11 cellular contexts compared by ENCODE assay signal in the genomic region with DNA sequence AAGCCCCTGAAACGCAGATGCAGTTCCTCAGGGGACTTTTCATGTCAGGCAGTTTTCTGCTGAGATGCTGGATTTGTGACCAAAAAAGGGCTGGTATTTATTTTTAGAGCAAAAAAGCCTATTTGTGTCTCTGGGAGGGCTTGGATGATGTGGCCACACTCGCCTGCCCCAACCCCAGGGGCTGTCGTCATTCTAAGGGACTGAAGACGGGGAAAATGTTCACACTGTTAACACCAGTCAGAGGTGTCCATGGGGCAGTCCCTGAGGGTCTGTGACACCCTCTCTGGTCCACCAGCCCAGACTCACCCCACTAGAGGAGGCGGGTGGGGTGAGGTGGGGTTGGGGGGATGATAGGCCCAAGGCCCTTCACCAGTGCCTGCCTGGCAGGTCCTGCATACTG. TPM values are rescaled to one million over a fixed set of nuclear protein-coding genes. Genes with fewer than 3 reads are reported as not detected.
DNase-seq lines count a peak whose midpoint lies in the region; ATAC-seq, FAIRE-seq and TF ChIP-seq lines count a peak whose summit lies in the region.
"Had no signal": no experiment of that assay in that cellular context is flagged by ENCODE, and none has a peak within 500 bp of the region (broad histone marks: within the 10 kb centered on the region; RNA-seq: fewer than 3 reads in every experiment).

No MANE protein-coding gene starts in this region.

- CTCF ChIA-PET in A549 (lab: Yijun Ruan, JAX), result no interaction called here
- CTCF ChIA-PET in WTC11 (lab: Charles Lee), result interaction anchor here (0.6 kb wide), 1 partner anchor 11 kb away, joined by 3 read pairs; no protein-coding TSS in a partner anchor

- H3K27ac ChIP-seq in A549, result peak overlapping the region; percentile 64 to 84
- peak overlapping the region; percentile 97 for H3K27ac ChIP-seq in right cardiac atrium (ENCODE audit: low read length)

- no peak for TF ChIP-seq POLR2A in A549 (IDR thresholded peaks at IDR 0.05; ENCODE audit: low read length)

- H3K4me1 Mint-ChIP-seq in WTC11, result peaks cover 10% of the 10 kb centered on the region

- H3K4me1 ChIP-seq in A549 (peaks cover 55% of the 10 kb centered on the region), right cardiac atrium (ENCODE audit: control insufficient read depth, insufficient read depth, low read length) (peaks cover 40% of the 10 kb centered on the region)

- TF ChIP-seq EP300 in A549 (IDR thresholded peaks at IDR 0.05), result no peak

- no peaks in the 10 kb centered on the region for H3K27me3 Mint-ChIP-seq in WTC11 (ENCODE audit: low read depth)

- H3K27ac Mint-ChIP-seq in WTC11, result peak overlapping the region; percentile 49; the same call in 1 of the 2 replicates

- H3K9me3 Mint-ChIP-seq in WTC11, result no peaks in the 10 kb centered on the region
- H3K9me3 Mint-ChIP-seq: immature natural killer cell had no signal

- H3K36me3 Mint-ChIP-seq in WTC11, result peaks cover 46% of the 10 kb centered on the region

- no peaks in the 10 kb centered on the region for H3K27me3 ChIP-seq in right cardiac atrium (ENCODE audit: control insufficient read depth, insufficient read depth)

- no peak overlapping the region for H3K4me3 Mint-ChIP-seq in WTC11
- H3K4me3 Mint-ChIP-seq: immature natural killer cell had no signal

- peak overlapping the region; percentile 57; the same call in 2 of the 3 replicates for H3K4me2 ChIP-seq in A549

- no peak for FAIRE-seq in A549 (lab: Jason Lieb, UNC)

- POLR2A ChIA-PET in A549 (lab: Yijun Ruan, JAX), result interaction anchor here (0.6 kb wide), 1 partner anchor 133 kb away, joined by 3 read pairs; no protein-coding TSS in a partner anchor
- POLR2A ChIA-PET in WTC11 (lab: Charles Lee), result no interaction called here

- ATAC-seq in A549 (no peak), WTC11 (no peak), right cardiac atrium (no peak), sciatic nerve (no peak)

- H3K4me3 ChIP-seq in A549 (no peak overlapping the region), right cardiac atrium (ENCODE audit: low read length) (no peak overlapping the region)

- DNase-seq in A549 (ENCODE audit: low read depth in 1 of 2, low spot score in 1 of 2), result no peak
- DNase-seq in WTC11 (ENCODE audit: low spot score), result no peak
- peak in 1 of 3 donors; percentile 67 for DNase-seq in right cardiac atrium
- peak; percentile 55 for DNase-seq in sciatic nerve (ENCODE audit: low spot score)
- no peak for DNase-seq in Kasumi-1 (lab: John Stamatoyannopoulos, UW)
- no peak for DNase-seq in GOT3 (lab: John Stamatoyannopoulos, UW)
- DNase-seq in NCI-H1417 (lab: John Stamatoyannopoulos, UW), result no peak
- no peak for DNase-seq in NCI-H1105 (lab: John Stamatoyannopoulos, UW)
- DNase-seq: immature natural killer cell, NCI-H187 treated with DMSO at 0.1 percent for 48 hours had no signal

- intact Hi-C loops in right cardiac atrium (cut with DNase I), result no loop called here
- intact Hi-C loops in sciatic nerve (cut with DNase I), result no loop called here

- WGBS in A549 (ENCODE audit: missing lambda C conversion rate), result 96% methylated on average over 4 of the region's 5 CpGs
- 58% methylated on average over 5 of the region's 5 CpGs for WGBS in right cardiac atrium

- H3K9me3 ChIP-seq in A549 (no peaks in the 10 kb centered on the region), right cardiac atrium (ENCODE audit: control insufficient read depth, low read length) (no peaks in the 10 kb centered on the region)

- TF ChIP-seq CTCF in A549 (IDR thresholded peaks at IDR 0.05) (no peak), WTC11 (IDR thresholded peaks at IDR 0.05) (no peak)

- no peak for TF ChIP-seq RAD21 in A549 (conservative IDR thresholded peaks at IDR 0.05 in 1 of 2, IDR thresholded peaks at IDR 0.05 in 1 of 2)

TF ChIP-seq in A549, 52 proteins besides CTCF, POLR2A, EP300 and RAD21 (continues in another document):
- TF ChIP-seq MAZ (IDR thresholded peaks at IDR 0.05; ENCODE audit: borderline replicate concordance, low read depth, low read length) (no peak), KDM5A (IDR thresholded peaks at IDR 0.05) (no peak), JUN (IDR thresholded peaks at IDR 0.05) (no peak), JUNB (IDR thresholded peaks at IDR 0.05) (no peak), HOXB5 (CRISPR knock-in tag; IDR thresholded peaks at IDR 0.05) (no peak), FOXS1 (CRISPR knock-in tag; IDR thresholded peaks at IDR 0.05) (no peak), NR3C1 (IDR thresholded peaks at IDR 0.05) (no peak)
- TF ChIP-seq, protein P1, sequence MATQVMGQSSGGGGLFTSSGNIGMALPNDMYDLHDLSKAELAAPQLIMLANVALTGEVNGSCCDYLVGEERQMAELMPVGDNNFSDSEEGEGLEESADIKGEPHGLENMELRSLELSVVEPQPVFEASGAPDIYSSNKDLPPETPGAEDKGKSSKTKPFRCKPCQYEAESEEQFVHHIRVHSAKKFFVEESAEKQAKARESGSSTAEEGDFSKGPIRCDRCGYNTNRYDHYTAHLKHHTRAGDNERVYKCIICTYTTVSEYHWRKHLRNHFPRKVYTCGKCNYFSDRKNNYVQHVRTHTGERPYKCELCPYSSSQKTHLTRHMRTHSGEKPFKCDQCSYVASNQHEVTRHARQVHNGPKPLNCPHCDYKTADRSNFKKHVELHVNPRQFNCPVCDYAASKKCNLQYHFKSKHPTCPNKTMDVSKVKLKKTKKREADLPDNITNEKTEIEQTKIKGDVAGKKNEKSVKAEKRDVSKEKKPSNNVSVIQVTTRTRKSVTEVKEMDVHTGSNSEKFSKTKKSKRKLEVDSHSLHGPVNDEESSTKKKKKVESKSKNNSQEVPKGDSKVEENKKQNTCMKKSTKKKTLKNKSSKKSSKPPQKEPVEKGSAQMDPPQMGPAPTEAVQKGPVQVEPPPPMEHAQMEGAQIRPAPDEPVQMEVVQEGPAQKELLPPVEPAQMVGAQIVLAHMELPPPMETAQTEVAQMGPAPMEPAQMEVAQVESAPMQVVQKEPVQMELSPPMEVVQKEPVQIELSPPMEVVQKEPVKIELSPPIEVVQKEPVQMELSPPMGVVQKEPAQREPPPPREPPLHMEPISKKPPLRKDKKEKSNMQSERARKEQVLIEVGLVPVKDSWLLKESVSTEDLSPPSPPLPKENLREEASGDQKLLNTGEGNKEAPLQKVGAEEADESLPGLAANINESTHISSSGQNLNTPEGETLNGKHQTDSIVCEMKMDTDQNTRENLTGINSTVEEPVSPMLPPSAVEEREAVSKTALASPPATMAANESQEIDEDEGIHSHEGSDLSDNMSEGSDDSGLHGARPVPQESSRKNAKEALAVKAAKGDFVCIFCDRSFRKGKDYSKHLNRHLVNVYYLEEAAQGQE (IDR thresholded peaks at IDR 0.05), result no peak

TF ChIP-seq in WTC11, 78 proteins besides CTCF, POLR2A, EP300 and RAD21 (continues in another document):
- TF ChIP-seq ZBTB21 (CRISPR knock-in tag; IDR thresholded peaks at IDR 0.05; ENCODE audit: borderline replicate concordance) (no peak), USF1 (CRISPR knock-in tag; IDR thresholded peaks at IDR 0.05) (no peak)
- TF ChIP-seq, protein P2, sequence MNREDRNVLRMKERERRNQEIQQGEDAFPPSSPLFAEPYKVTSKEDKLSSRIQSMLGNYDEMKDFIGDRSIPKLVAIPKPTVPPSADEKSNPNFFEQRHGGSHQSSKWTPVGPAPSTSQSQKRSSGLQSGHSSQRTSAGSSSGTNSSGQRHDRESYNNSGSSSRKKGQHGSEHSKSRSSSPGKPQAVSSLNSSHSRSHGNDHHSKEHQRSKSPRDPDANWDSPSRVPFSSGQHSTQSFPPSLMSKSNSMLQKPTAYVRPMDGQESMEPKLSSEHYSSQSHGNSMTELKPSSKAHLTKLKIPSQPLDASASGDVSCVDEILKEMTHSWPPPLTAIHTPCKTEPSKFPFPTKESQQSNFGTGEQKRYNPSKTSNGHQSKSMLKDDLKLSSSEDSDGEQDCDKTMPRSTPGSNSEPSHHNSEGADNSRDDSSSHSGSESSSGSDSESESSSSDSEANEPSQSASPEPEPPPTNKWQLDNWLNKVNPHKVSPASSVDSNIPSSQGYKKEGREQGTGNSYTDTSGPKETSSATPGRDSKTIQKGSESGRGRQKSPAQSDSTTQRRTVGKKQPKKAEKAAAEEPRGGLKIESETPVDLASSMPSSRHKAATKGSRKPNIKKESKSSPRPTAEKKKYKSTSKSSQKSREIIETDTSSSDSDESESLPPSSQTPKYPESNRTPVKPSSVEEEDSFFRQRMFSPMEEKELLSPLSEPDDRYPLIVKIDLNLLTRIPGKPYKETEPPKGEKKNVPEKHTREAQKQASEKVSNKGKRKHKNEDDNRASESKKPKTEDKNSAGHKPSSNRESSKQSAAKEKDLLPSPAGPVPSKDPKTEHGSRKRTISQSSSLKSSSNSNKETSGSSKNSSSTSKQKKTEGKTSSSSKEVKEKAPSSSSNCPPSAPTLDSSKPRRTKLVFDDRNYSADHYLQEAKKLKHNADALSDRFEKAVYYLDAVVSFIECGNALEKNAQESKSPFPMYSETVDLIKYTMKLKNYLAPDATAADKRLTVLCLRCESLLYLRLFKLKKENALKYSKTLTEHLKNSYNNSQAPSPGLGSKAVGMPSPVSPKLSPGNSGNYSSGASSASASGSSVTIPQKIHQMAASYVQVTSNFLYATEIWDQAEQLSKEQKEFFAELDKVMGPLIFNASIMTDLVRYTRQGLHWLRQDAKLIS (CRISPR knock-in tag; IDR thresholded peaks at IDR 0.05; ENCODE audit: borderline replicate concordance), result no peak

RNA-seq across cellular contexts. Expression of gene EPHX3, which starts 15.9 kb away (rescaled TPM):
- 0.12 and 0.29 TPM in 2 replicates for polyA plus RNA-seq in A549 (2011; rRNA removed)
- polyA plus RNA-seq in A549 (2012; cell fraction: cytosol; rRNA removed), result 0.21 and 0.22 TPM in 2 replicates
- 1.5 and 1.7 TPM in 2 replicates for polyA plus RNA-seq in A549 (2012; cell fraction: nucleus; rRNA removed)
- polyA plus RNA-seq in A549 (2017; fragmentation: RNase III; extraction: RNeasy Plus Mini Kit Qiagen cat#74134 plus additional on column Dnase treatment), result 0.05 to 0.08 TPM (median 0.08 TPM) in 3 replicates
- 0.29 and 0.91 TPM in 2 replicates for polyA minus RNA-seq in A549 (2011; rRNA and poly(A)+ RNA removed)
- total RNA-seq in WTC11 (2021), result 27.1 to 31.3 TPM (median 29.9 TPM) in 3 replicates
- total RNA-seq in right cardiac atrium, result under 1 TPM in 2 of 4 donors, not detected in 2; 0.11 to 0.17 TPM
- 0.09 TPM for polyA plus RNA-seq in right cardiac atrium
- 0.45 TPM for total RNA-seq in sciatic nerve
- total RNA-seq: pulmonary artery endothelial cell had no signal
- polyA plus RNA-seq: immature natural killer cell had no signal

RNA-seq across cellular contexts. Expression of gene NOTCH3, which starts 47.3 kb away (rescaled TPM):
- 14.7 and 21.3 TPM in 2 replicates for polyA plus RNA-seq in A549 (2011; rRNA removed)
- polyA plus RNA-seq in A549 (2012; cell fraction: cytosol; rRNA removed), result 10.3 and 14.2 TPM in 2 replicates
- polyA plus RNA-seq in A549 (2012; cell fraction: nucleus; rRNA removed), result 21.9 and 40.9 TPM in 2 replicates
- polyA plus RNA-seq in A549 (2017; fragmentation: RNase III; extraction: RNeasy Plus Mini Kit Qiagen cat#74134 plus additional on column Dnase treatment), result 6.4 to 9.5 TPM (median 6.9 TPM) in 3 replicates
- polyA minus RNA-seq in A549 (2011; rRNA and poly(A)+ RNA removed), result 46.6 and 49.9 TPM in 2 replicates
- 133 to 153 TPM (median 144 TPM) in 3 replicates for total RNA-seq in WTC11 (2021)
- 10 to 100 TPM; 11.3 to 22.1 (median 17.2) TPM for total RNA-seq in right cardiac atrium
- polyA plus RNA-seq in right cardiac atrium, result 10.9 TPM
- 124 TPM for total RNA-seq in sciatic nerve
- polyA plus RNA-seq: immature natural killer cell had no signal

Comparison
In these comparisons a context has a peak if more than half of its experiments do, and no peak if none do; other contexts are left out.
1. RNA of gene EPHX3, which starts 15.9 kb away (total RNA-seq): 27.1 to 31.3 TPM in WTC11; 0.45 TPM in sciatic nerve (single experiment) and 0.11 to 0.17 TPM in right cardiac atrium; every median in the first group is over 10 times any median in the second.